ENCODE assay signal across 1 cellular context in genomic region chr12:23536293-23536692, GRCh38.
TF ChIP-seq lines count a peak whose summit lies in the region.

No MANE protein-coding gene starts in this region.

TF ChIP-seq in GM23338, 12 proteins besides CTCF, POLR2A, EP300 and RAD21 (continued from another document):
- TF ChIP-seq ZNF462 (CRISPR knock-in tag; IDR thresholded peaks at IDR 0.05) (no peak), EZH2phosphoT487 (IDR thresholded peaks at IDR 0.05; ENCODE audit: unreplicated experiment) (no peak), JUNB (IDR thresholded peaks at IDR 0.05; ENCODE audit: unreplicated experiment) (no peak), ETS1 (IDR thresholded peaks at IDR 0.05) (no peak), EZH2 (IDR thresholded peaks at IDR 0.05; ENCODE audit: low read depth, unreplicated experiment) (no peak), CREB1 (CRISPR knock-in tag; IDR thresholded peaks at IDR 0.05; ENCODE audit: low read depth) (no peak)
